In the genomic region with DNA sequence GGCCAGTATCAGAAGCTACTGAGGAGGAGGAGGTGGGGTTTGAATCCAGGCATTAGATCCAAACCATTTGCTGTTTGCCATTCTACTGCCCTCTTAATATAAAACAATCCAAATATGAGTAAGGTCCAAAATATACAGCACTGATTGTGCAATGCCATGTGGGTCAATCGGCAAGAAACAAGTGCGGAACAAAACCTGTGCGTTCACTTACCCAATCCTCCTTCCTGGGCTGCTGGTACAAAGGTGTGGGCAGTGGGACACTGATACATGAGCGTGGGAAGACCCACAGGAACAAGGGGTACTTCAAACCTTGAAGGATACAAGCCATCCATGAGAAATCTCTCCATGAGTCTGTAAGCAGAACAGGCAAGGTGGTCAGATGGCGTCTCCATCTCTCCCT, we compare ENCODE assay signal across 6 cellular contexts. TPM values are rescaled to one million over a fixed set of nuclear protein-coding genes. Genes with fewer than 3 reads are reported as not detected.
"Had no signal": no experiment of that assay in that cellular context is flagged by ENCODE, and none has a peak within 500 bp of the region (broad histone marks: within the 10 kb centered on the region; RNA-seq: fewer than 3 reads in every experiment).

No MANE protein-coding gene starts in this region.

RNA-seq across cellular contexts. Expression of gene ACR, which starts 39.6 kb away (rescaled TPM):
- total RNA-seq: GM23248, GM23338, H4, H7, HFFc6 had no signal
- polyA plus RNA-seq: GM23248, GM23338, H1 had no signal
